ENCODE assay signal across 22 cellular contexts in genomic region chr9:129148463-129149204, GRCh38. TPM values are rescaled to one million over a fixed set of nuclear protein-coding genes. Genes with fewer than 3 reads are reported as not detected.
DNase-seq lines count a peak whose midpoint lies in the region; ATAC-seq and TF ChIP-seq lines count a peak whose summit lies in the region.
"Had no signal": no experiment of that assay in that cellular context is flagged by ENCODE, and none has a peak within 500 bp of the region (broad histone marks: within the 10 kb centered on the region; RNA-seq: fewer than 3 reads in every experiment).

No MANE protein-coding gene starts in this region.

- WGBS in mesenchymal stem cell: 81% methylated on average over 6 of the region's 6 CpGs
- 89% methylated on average over 2 of the region's 6 CpGs for WGBS in suprapubic skin

- H3K27me3 Mint-ChIP-seq in activated CD8-positive, alpha-beta T cell treated with anti-CD3 and anti-CD28 coated beads, Interleukin-2, amount 10 ng/mL, durations not matched to agents 7 days and 5 days (ENCODE audit: low read depth): no peaks in the 10 kb centered on the region
- H3K27me3 Mint-ChIP-seq in activated CD8-positive, alpha-beta T cell treated with anti-CD3 and anti-CD28 coated beads for 36 hours: no peaks in the 10 kb centered on the region
- H3K27me3 Mint-ChIP-seq: activated CD4-positive, alpha-beta T cell treated with anti-CD3 and anti-CD28 coated beads for 36 hours; activated naive CD4-positive, alpha-beta T cell treated with anti-CD3 and anti-CD28 coated beads, Interleukin-2, amount 50 U/mL, for 24 hours; CD4-positive, alpha-beta T cell had no signal

- H3K27me3 ChIP-seq in Panc1 (ENCODE audit: control insufficient read depth, insufficient read depth, low read length) (no peaks in the 10 kb centered on the region), mesenchymal stem cell (ENCODE audit: control insufficient read depth in 1 of 2, insufficient read depth in 1 of 2, low read length in 2 of 2) (no peaks in the 10 kb centered on the region), suprapubic skin (no peaks in the 10 kb centered on the region)
- H3K27me3 ChIP-seq: testis had no signal

- H3K18ac ChIP-seq in mesenchymal stem cell (ENCODE audit: low read depth in 1 of 2, low read length in 2 of 2): peak overlapping the region; percentile 16 to 27

- peaks cover 40% of the 10 kb centered on the region for H3K79me1 ChIP-seq in mesenchymal stem cell (replicated peaks; ENCODE audit: low read length, poor library complexity, severe bottlenecking)

- intact Hi-C loops in activated CD8-positive, alpha-beta T cell treated with anti-CD3 and anti-CD28 coated beads for 36 hours (cut with micrococcal nuclease): no loop called here
- intact Hi-C loops in Panc1 (cut with micrococcal nuclease; ENCODE audit: unreplicated experiment): no loop called here

- in situ Hi-C loops in Panc1 (cut with HindIII; ENCODE audit: low pct_unique_long_range_greater_than_20kb, low sequenced_read_pairs): no loop called here
- in situ Hi-C loops in ACHN (cut with HindIII; ENCODE audit: low pct_ligation_motif_present, low pct_unique_long_range_greater_than_20kb, low sequenced_read_pairs): no loop called here

- peaks cover 6% of the 10 kb centered on the region for H3K4me1 ChIP-seq in Panc1 (ENCODE audit: control insufficient read depth, insufficient read depth, low read length)
- H3K4me1 ChIP-seq in mesenchymal stem cell (ENCODE audit: control insufficient read depth, insufficient read depth, low read depth, low read length): peaks cover 50% of the 10 kb centered on the region
- peaks cover 45% of the 10 kb centered on the region for H3K4me1 ChIP-seq in suprapubic skin

- H4K8ac ChIP-seq in mesenchymal stem cell (ENCODE audit: low read length): no peak overlapping the region

- no peaks in the 10 kb centered on the region for H3K36me3 ChIP-seq in Panc1 (ENCODE audit: control insufficient read depth, insufficient read depth, low read length)
- H3K36me3 ChIP-seq in mesenchymal stem cell (ENCODE audit: control insufficient read depth in 1 of 2, insufficient read depth in 2 of 2, low read depth in 1 of 2, low read length in 2 of 2): peaks cover 41 to 80% of the 10 kb centered on the region in 2 experiments
- H3K36me3 ChIP-seq in suprapubic skin: peaks cover 36% of the 10 kb centered on the region

- H3K9me3 ChIP-seq in Panc1 (ENCODE audit: control insufficient read depth, insufficient read depth, low read depth, low read length) (no peaks in the 10 kb centered on the region), mesenchymal stem cell (ENCODE audit: control insufficient read depth, low read length) (no peaks in the 10 kb centered on the region), suprapubic skin (no peaks in the 10 kb centered on the region)
- H3K9me3 ChIP-seq: testis had no signal

- POLR2A ChIA-PET in activated CD8-positive, alpha-beta T cell treated with anti-CD3 and anti-CD28 coated beads, Interleukin-2, amount 10 ng/mL, durations not matched to agents 7 days and 5 days (lab: Charles Lee): no interaction called here
- POLR2A ChIA-PET in activated CD8-positive, alpha-beta T cell treated with anti-CD3 and anti-CD28 coated beads for 36 hours (lab: Charles Lee): no interaction called here
- POLR2A ChIA-PET in Panc1 (lab: Charles Lee): no interaction called here

- no peak overlapping the region for H2BK5ac ChIP-seq in mesenchymal stem cell (ENCODE audit: low read depth, low read length, poor library complexity, severe bottlenecking)

- no peak overlapping the region for H2AFZ ChIP-seq in mesenchymal stem cell (ENCODE audit: low read depth, low read length)

- no peak overlapping the region for H3K4me2 ChIP-seq in mesenchymal stem cell (ENCODE audit: low read length, poor library complexity, severe bottlenecking)
- H3K4me2 ChIP-seq: KMS-11 had no signal

- peak overlapping the region; percentile 63 for H2BK15ac ChIP-seq in mesenchymal stem cell (ENCODE audit: low read depth, poor library complexity, severe bottlenecking)

- no peak overlapping the region for H3K4me3 Mint-ChIP-seq in activated CD8-positive, alpha-beta T cell treated with anti-CD3 and anti-CD28 coated beads, Interleukin-2, amount 10 ng/mL, durations not matched to agents 7 days and 5 days
- H3K4me3 Mint-ChIP-seq in activated CD8-positive, alpha-beta T cell treated with anti-CD3 and anti-CD28 coated beads for 36 hours: no peak overlapping the region
- H3K4me3 Mint-ChIP-seq: activated CD4-positive, alpha-beta T cell treated with anti-CD3 and anti-CD28 coated beads for 36 hours; activated naive CD4-positive, alpha-beta T cell treated with anti-CD3 and anti-CD28 coated beads, Interleukin-2, amount 50 U/mL, for 24 hours; CD4-positive, alpha-beta T cell; T-helper 2 cell treated with Interferon-gamma antibody and Interleukin-4, amounts not matched to agents 5 μg/mL and 100 μg/mL, for 36 hours had no signal

- no peak overlapping the region for H3K14ac ChIP-seq in mesenchymal stem cell (ENCODE audit: low read length in 2 of 2)

- BruUV-seq in Panc1 (replicated peaks; lab: Mats Ljungman, UMichigan): TSS peak; percentile 70

- no peak overlapping the region for H3K4me3 ChIP-seq in Panc1 (ENCODE audit: low read depth in 2 of 2, low read length in 2 of 2)
- no peak overlapping the region for H3K4me3 ChIP-seq in mesenchymal stem cell (ENCODE audit: insufficient read depth in 1 of 2, low read depth in 1 of 2, low read length in 2 of 2)
- H3K4me3 ChIP-seq in suprapubic skin: no peak overlapping the region
- H3K4me3 ChIP-seq: testis had no signal

- ATAC-seq in activated CD8-positive, alpha-beta T cell treated with anti-CD3 and anti-CD28 coated beads, Interleukin-2, amount 10 ng/mL, durations not matched to agents 7 days and 5 days: no peak
- no peak for ATAC-seq in activated CD8-positive, alpha-beta T cell treated with anti-CD3 and anti-CD28 coated beads for 36 hours
- ATAC-seq in Panc1: no peak
- ATAC-seq in HG03469 (IDR thresholded peaks at IDR 0.05; ENCODE audit: unreplicated experiment): no peak
- ATAC-seq in GM19351 (IDR thresholded peaks at IDR 0.05; ENCODE audit: unreplicated experiment): no peak
- ATAC-seq: activated CD4-positive, alpha-beta T cell treated with anti-CD3 and anti-CD28 coated beads for 36 hours had no signal

- TF ChIP-seq POLR2A in suprapubic skin (IDR thresholded peaks at IDR 0.05): no peak

- H3K23ac ChIP-seq in mesenchymal stem cell (ENCODE audit: low read length in 2 of 2): no peak overlapping the region

- peak overlapping the region; percentile 54 for H2AK5ac ChIP-seq in mesenchymal stem cell (ENCODE audit: low read length, severe bottlenecking)

- peak overlapping the region; percentile 70 for H3K27ac Mint-ChIP-seq in activated CD8-positive, alpha-beta T cell treated with anti-CD3 and anti-CD28 coated beads, Interleukin-2, amount 10 ng/mL, durations not matched to agents 7 days and 5 days
- H3K27ac Mint-ChIP-seq in activated CD8-positive, alpha-beta T cell treated with anti-CD3 and anti-CD28 coated beads for 36 hours: no peak overlapping the region
- H3K27ac Mint-ChIP-seq: activated CD4-positive, alpha-beta T cell treated with anti-CD3 and anti-CD28 coated beads for 36 hours; activated naive CD4-positive, alpha-beta T cell treated with anti-CD3 and anti-CD28 coated beads, Interleukin-2, amount 50 U/mL, for 24 hours; CD4-positive, alpha-beta T cell had no signal

- H3K4ac ChIP-seq in mesenchymal stem cell (ENCODE audit: low read depth in 1 of 2, low read length in 2 of 2): peak overlapping the region in 1 of 2 experiments; percentile 24

- TF ChIP-seq CTCF in activated CD8-positive, alpha-beta T cell treated with anti-CD3 and anti-CD28 coated beads for 36 hours (IDR thresholded peaks at IDR 0.05): no peak
- no peak for TF ChIP-seq CTCF in Panc1 (IDR thresholded peaks at IDR 0.05)
- no peak for TF ChIP-seq CTCF in suprapubic skin (IDR thresholded peaks at IDR 0.05)

- CTCF ChIA-PET in activated CD8-positive, alpha-beta T cell treated with anti-CD3 and anti-CD28 coated beads, Interleukin-2, amount 10 ng/mL, durations not matched to agents 7 days and 5 days (lab: Charles Lee): interaction anchor here (0.6 to 1.0 kb wide), 3 partner anchors 10 to 981 kb away, joined by 3 to 4 read pairs (median 3); no protein-coding TSS in a partner anchor
- CTCF ChIA-PET in activated CD8-positive, alpha-beta T cell treated with anti-CD3 and anti-CD28 coated beads for 36 hours (lab: Charles Lee): interaction anchor here (0.9 to 1.0 kb wide), 2 partner anchors 17 to 26 kb away, joined by 3 read pairs; no protein-coding TSS in a partner anchor
- CTCF ChIA-PET in Panc1 (lab: Charles Lee): no interaction called here

- DNase-seq in activated CD8-positive, alpha-beta T cell treated with anti-CD3 and anti-CD28 coated beads, Interleukin-2, amount 10 ng/mL, durations not matched to agents 7 days and 5 days: no peak
- no peak for DNase-seq in activated CD8-positive, alpha-beta T cell treated with anti-CD3 and anti-CD28 coated beads for 36 hours
- DNase-seq in Panc1 (ENCODE audit: low read depth, low spot score) (no peak), mesenchymal stem cell (no peak), suprapubic skin (ENCODE audit: low spot score in 2 of 2) (no peak), ACHN (no peak)
- DNase-seq: activated CD4-positive, alpha-beta T cell treated with anti-CD3 and anti-CD28 coated beads for 36 hours; activated T-cell treated with anti-CD3 and anti-CD28 coated beads for 4 hours; CD4-positive, alpha-beta T cell; effector CD4-positive, alpha-beta T cell; HCEC 1CT; NCI-H1417 treated with DMSO at 0.1 percent for 48 hours; NCI-H2227 treated with DMSO at 0.1 percent for 48 hours; SIG-M5; testis had no signal

- H2BK120ac ChIP-seq in mesenchymal stem cell (ENCODE audit: low read depth, low read length): peak overlapping the region; percentile 55

- H3K36me3 Mint-ChIP-seq in activated CD8-positive, alpha-beta T cell treated with anti-CD3 and anti-CD28 coated beads, Interleukin-2, amount 10 ng/mL, durations not matched to agents 7 days and 5 days (ENCODE audit: low read depth): peaks cover 12% of the 10 kb centered on the region
- H3K36me3 Mint-ChIP-seq in activated CD8-positive, alpha-beta T cell treated with anti-CD3 and anti-CD28 coated beads for 36 hours (ENCODE audit: low read depth): peaks cover 10% of the 10 kb centered on the region
- H3K36me3 Mint-ChIP-seq: activated naive CD4-positive, alpha-beta T cell treated with anti-CD3 and anti-CD28 coated beads, Interleukin-2, amount 50 U/mL, for 24 hours had no signal

- H3K9ac ChIP-seq in mesenchymal stem cell (ENCODE audit: low read length): peak overlapping the region; percentile 26
- H3K9ac ChIP-seq: KMS-11 had no signal

- peaks cover 13% of the 10 kb centered on the region for H3K4me1 Mint-ChIP-seq in activated CD8-positive, alpha-beta T cell treated with anti-CD3 and anti-CD28 coated beads, Interleukin-2, amount 10 ng/mL, durations not matched to agents 7 days and 5 days (ENCODE audit: low read depth)
- peaks cover 5% of the 10 kb centered on the region for H3K4me1 Mint-ChIP-seq in activated CD8-positive, alpha-beta T cell treated with anti-CD3 and anti-CD28 coated beads for 36 hours (ENCODE audit: low read depth)
- H3K4me1 Mint-ChIP-seq: activated CD4-positive, alpha-beta T cell treated with anti-CD3 and anti-CD28 coated beads for 36 hours had no signal

- H2BK12ac ChIP-seq in mesenchymal stem cell (ENCODE audit: low read length in 2 of 2): peak overlapping the region; percentile 42 to 68

- TF ChIP-seq EP300 in suprapubic skin (IDR thresholded peaks at IDR 0.05): no peak

- peak overlapping the region; percentile 9 for H4K91ac ChIP-seq in mesenchymal stem cell (ENCODE audit: low read length)

- no peaks in the 10 kb centered on the region for H3K9me3 Mint-ChIP-seq in activated CD8-positive, alpha-beta T cell treated with anti-CD3 and anti-CD28 coated beads, Interleukin-2, amount 10 ng/mL, durations not matched to agents 7 days and 5 days (ENCODE audit: insufficient read depth)
- no peaks in the 10 kb centered on the region for H3K9me3 Mint-ChIP-seq in activated CD8-positive, alpha-beta T cell treated with anti-CD3 and anti-CD28 coated beads for 36 hours
- H3K9me3 Mint-ChIP-seq: activated naive CD4-positive, alpha-beta T cell treated with anti-CD3 and anti-CD28 coated beads, Interleukin-2, amount 50 U/mL, for 24 hours; CD4-positive, alpha-beta T cell; T-helper 2 cell treated with Interferon-gamma antibody and Interleukin-4, amounts not matched to agents 5 μg/mL and 100 μg/mL, for 36 hours had no signal

- no peak overlapping the region for H3K27ac ChIP-seq in Panc1 (ENCODE audit: low read length)
- no peak overlapping the region for H3K27ac ChIP-seq in mesenchymal stem cell (ENCODE audit: low read length, poor library complexity, severe bottlenecking)
- H3K27ac ChIP-seq in suprapubic skin: peak overlapping the region; percentile 86
- H3K27ac ChIP-seq: 22Rv1, HL-60, KMS-11 had no signal

RNA-seq across cellular contexts. Expression of gene IER5L, which starts 29.4 kb away (rescaled TPM):
- total RNA-seq in activated CD8-positive, alpha-beta T cell treated with anti-CD3 and anti-CD28 coated beads, Interleukin-2, amount 10 ng/mL, durations not matched to agents 7 days and 5 days: 1 to 10 TPM; 6.0 to 6.1 TPM
- total RNA-seq in activated CD8-positive, alpha-beta T cell treated with anti-CD3 and anti-CD28 coated beads for 36 hours: 1 to 10 TPM; 3.7 to 4.1 TPM
- total RNA-seq in Panc1 (2021; ENCODE audit: unreplicated experiment): 44.6 TPM
- 56.2 TPM for polyA plus RNA-seq in Panc1 (2012; ENCODE audit: insufficient read length)
- 26.8 TPM for polyA plus RNA-seq in mesenchymal stem cell (2013, experiment 1 of 2)
- polyA plus RNA-seq in mesenchymal stem cell (2013, experiment 2 of 2): 26.3 TPM
- 1 to 10 TPM; 4.3 to 8.2 (median 6.2) TPM for total RNA-seq in suprapubic skin

RNA-seq across cellular contexts. Expression of gene PTPA, which starts 37.4 kb away (rescaled TPM):
- total RNA-seq in activated CD8-positive, alpha-beta T cell treated with anti-CD3 and anti-CD28 coated beads, Interleukin-2, amount 10 ng/mL, durations not matched to agents 7 days and 5 days: 100 to 1,000 TPM; 114 to 125 TPM
- 10 to 100 TPM; 95.3 to 98.5 TPM for total RNA-seq in activated CD8-positive, alpha-beta T cell treated with anti-CD3 and anti-CD28 coated beads for 36 hours
- total RNA-seq in Panc1 (2021; ENCODE audit: unreplicated experiment) (114 TPM), suprapubic skin (100 to 1,000 TPM in 1 of 4 donors, 10 to 100 TPM in 3; 59.1 to 108 (median 83.8) TPM)
- 97.5 TPM for polyA plus RNA-seq in Panc1 (2012; ENCODE audit: insufficient read length)
- polyA plus RNA-seq in mesenchymal stem cell (2013, experiment 1 of 2): 106 TPM
- polyA plus RNA-seq in mesenchymal stem cell (2013, experiment 2 of 2): 99.4 TPM

RNA-seq across cellular contexts. Expression of gene CRAT, which starts 38.0 kb away (rescaled TPM):
- 10 to 100 TPM; 21.9 to 22.2 TPM for total RNA-seq in activated CD8-positive, alpha-beta T cell treated with anti-CD3 and anti-CD28 coated beads, Interleukin-2, amount 10 ng/mL, durations not matched to agents 7 days and 5 days
- total RNA-seq in activated CD8-positive, alpha-beta T cell treated with anti-CD3 and anti-CD28 coated beads for 36 hours: 10 to 100 TPM; 11.8 to 12.7 TPM
- 38.8 TPM for total RNA-seq in Panc1 (2021; ENCODE audit: unreplicated experiment)
- polyA plus RNA-seq in Panc1 (2012; ENCODE audit: insufficient read length): 71.7 TPM
- 22.6 TPM for polyA plus RNA-seq in mesenchymal stem cell (2013, experiment 1 of 2)
- 22.5 TPM for polyA plus RNA-seq in mesenchymal stem cell (2013, experiment 2 of 2)
- total RNA-seq in suprapubic skin: 100 to 1,000 TPM in 1 of 4 donors, 10 to 100 TPM in 3; 27.4 to 156 (median 42.8) TPM
